Comparison of ENCODE assay signal across 8 cellular contexts in the genomic region with DNA sequence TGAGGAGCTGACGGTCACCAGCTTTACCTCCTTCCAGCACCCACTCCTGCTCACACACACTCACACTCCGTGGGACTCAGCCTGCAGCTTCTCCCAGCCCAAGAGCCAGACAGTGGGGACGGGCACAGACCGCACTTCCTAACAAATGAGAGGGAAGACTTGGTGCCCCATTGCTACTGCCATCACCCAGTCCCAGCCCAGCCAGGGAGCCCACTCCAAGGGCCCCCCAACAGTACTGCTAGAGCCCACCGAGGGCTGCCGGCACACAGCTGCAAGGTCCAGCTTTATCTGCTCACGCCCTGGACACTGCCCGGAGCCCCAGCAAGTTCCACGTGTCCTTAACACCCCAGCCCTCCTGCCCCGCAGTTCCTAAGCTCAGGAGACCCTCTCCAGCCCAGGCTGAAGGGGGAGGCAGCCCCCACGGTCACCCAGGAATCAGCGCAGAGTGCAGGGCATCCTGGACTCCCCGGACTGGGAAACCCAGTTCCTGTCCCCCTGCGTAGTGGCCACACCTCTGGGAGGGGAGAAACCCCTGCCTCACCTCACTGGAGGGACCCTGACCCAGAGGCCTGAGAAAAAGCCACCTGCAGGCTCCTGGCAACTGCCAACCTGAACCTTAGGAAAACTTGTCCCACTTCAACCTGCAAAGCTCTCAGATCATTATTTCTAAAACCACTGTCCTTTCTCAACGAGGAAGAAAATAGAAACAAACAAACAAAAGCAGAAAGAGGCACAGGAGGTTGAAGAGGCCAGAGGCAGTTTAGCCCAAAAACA. TPM values are rescaled to one million over a fixed set of nuclear protein-coding genes. Genes with fewer than 3 reads are reported as not detected.
A peak's percentile ranks its signal among the peaks of the same experiment; 100 is the strongest.
DNase-seq lines count a peak whose midpoint lies in the region; ATAC-seq and TF ChIP-seq lines count a peak whose summit lies in the region.
"Not testable (repeated sequence)": the region's sequence is repeated elsewhere in the genome, so short reads cannot be mapped to it uniquely, and the experiment has no call there.

No MANE protein-coding gene starts in this region.

- POLR2A ChIA-PET in AG04450 (lab: Yijun Ruan, JAX); HCT116 (lab: Charles Lee): not testable (repeated sequence)

- H3K9me3 ChIP-seq in AG04450 (ENCODE audit: control insufficient read depth, insufficient read depth, low read length); HCT116 (ENCODE audit: control insufficient read depth in 1 of 2, insufficient read depth in 1 of 2, low read depth in 1 of 2, low read length in 2 of 2); SJCRH30 (replicated peaks); ectodermal cell (ENCODE audit: control insufficient read depth, low read length): not testable (repeated sequence)

- peaks cover 47% of the 10 kb centered on the region for H3K4me1 Mint-ChIP-seq in activated naive CD4-positive, alpha-beta T cell treated with anti-CD3 and anti-CD28 coated beads, Interleukin-2, amount 50 U/mL, for 24 hours
- peaks cover 28% of the 10 kb centered on the region for H3K4me1 Mint-ChIP-seq in nephron
- H3K4me1 Mint-ChIP-seq in stimulated activated naive B cell treated with anti-CD40 and anti-IgM and Interleukin-4, amounts not matched to agents 10 μg/mL and 1 μg/mL and 100 μg/mL, for 72 hours, result peaks cover 38 to 67% of the 10 kb centered on the region in 2 donors

- not testable (repeated sequence) for TF ChIP-seq CTCF in AG04450 (IDR thresholded peaks at IDR 0.05; ENCODE audit: low read depth, low read length); HCT116 (IDR thresholded peaks at IDR 0.05 in 2 of 3, conservative IDR thresholded peaks at IDR 0.05 in 1 of 3; ENCODE audit: borderline replicate concordance in 1 of 3, insufficient read depth in 1 of 3, low read depth in 2 of 3, low read length in 2 of 3); nephron (IDR thresholded peaks at IDR 0.05; ENCODE audit: unreplicated experiment in 3 of 3)

- H2AFZ ChIP-seq in HCT116 (ENCODE audit: low read depth, low read length, poor library complexity, severe bottlenecking), result not testable (repeated sequence)

- TF ChIP-seq POLR2A in HCT116 (IDR thresholded peaks at IDR 0.05; ENCODE audit: borderline replicate concordance, extremely low read depth, insufficient read depth, insufficient read length), result not testable (repeated sequence)

- peaks cover 43% of the 10 kb centered on the region for H3K79me2 ChIP-seq in HCT116 (ENCODE audit: insufficient read depth, low read length)

- RAD21 ChIA-PET in HCT116 (lab: Charles Lee; ENCODE audit: low non-redundant PET in 1 of 2, low total read pairs in 2 of 2, uncharacterized antibody in 2 of 2, unreplicated experiment in 2 of 2), result not testable (repeated sequence)

- H3K27me3 ChIP-seq in AG04450 (ENCODE audit: control insufficient read depth, insufficient read depth, low read length); HCT116 (ENCODE audit: insufficient read depth, low read length); SJCRH30: not testable (repeated sequence)
- H3K27me3 ChIP-seq in ectodermal cell (ENCODE audit: control insufficient read depth, insufficient read depth, low read length, poor library complexity, severe bottlenecking), result peaks cover 18% of the 10 kb centered on the region

- H3K36me3 ChIP-seq in HCT116 (ENCODE audit: control insufficient read depth in 1 of 2, insufficient read depth in 2 of 2, low read length in 2 of 2); SJCRH30; ectodermal cell (ENCODE audit: control insufficient read depth, insufficient read depth, low read length): not testable (repeated sequence)

- not testable (repeated sequence) for H3K9me2 ChIP-seq in HCT116 (ENCODE audit: insufficient read depth)

- peaks cover 10 to 15% of the 10 kb centered on the region in 2 experiments; a peak in 3 of 4 replicates for H3K4me1 ChIP-seq in HCT116 (ENCODE audit: control insufficient read depth in 1 of 2, insufficient read depth in 2 of 2, low read length in 2 of 2)
- not testable (repeated sequence) for H3K4me1 ChIP-seq in SJCRH30; ectodermal cell (ENCODE audit: control insufficient read depth, insufficient read depth, low read length)

- intact Hi-C loops in HCT116 (cut with micrococcal nuclease), result not testable (repeated sequence)

- H4K20me1 ChIP-seq in HCT116 (ENCODE audit: insufficient read depth), result not testable (repeated sequence)

- H3K9me3 Mint-ChIP-seq in activated naive CD4-positive, alpha-beta T cell treated with anti-CD3 and anti-CD28 coated beads, Interleukin-2, amount 50 U/mL, for 24 hours; nephron; stimulated activated naive B cell treated with anti-CD40 and anti-IgM and Interleukin-4, amounts not matched to agents 10 μg/mL and 1 μg/mL and 100 μg/mL, for 72 hours: not testable (repeated sequence)

- ATAC-seq in HCT116; stimulated activated naive B cell treated with anti-CD40 and anti-IgM and Interleukin-4, amounts not matched to agents 10 μg/mL and 1 μg/mL and 100 μg/mL, for 72 hours (replicated peaks): not testable (repeated sequence)

- H3K9ac ChIP-seq in HCT116 (ENCODE audit: low read length), result peak overlapping the region; percentile 72

- not testable (repeated sequence) for BruUV-seq in HCT116 (replicated peaks; lab: Mats Ljungman, UMichigan)

- WGBS in ectodermal cell, 2 experiments, result 82 to 84% methylated on average over 14 of the region's 15 CpGs

- H3K27ac ChIP-seq in AG04450 (ENCODE audit: low read depth, low read length); SJCRH30; ectodermal cell (ENCODE audit: insufficient read depth, low read depth, low read length, poor library complexity, severe bottlenecking): not testable (repeated sequence)
- H3K27ac ChIP-seq in HCT116 (ENCODE audit: low read depth, low read length), result peak overlapping the region; percentile 76

- H3K27ac Mint-ChIP-seq in activated naive CD4-positive, alpha-beta T cell treated with anti-CD3 and anti-CD28 coated beads, Interleukin-2, amount 50 U/mL, for 24 hours, result not testable (repeated sequence)
- H3K27ac Mint-ChIP-seq in nephron, result peak overlapping the region in 2 of 3 experiments; percentile 21 to 33
- H3K27ac Mint-ChIP-seq in stimulated activated naive B cell treated with anti-CD40 and anti-IgM and Interleukin-4, amounts not matched to agents 10 μg/mL and 1 μg/mL and 100 μg/mL, for 72 hours, result peak overlapping the region; percentile 85

- not testable (repeated sequence) for TF ChIP-seq RAD21 in HCT116 (IDR thresholded peaks at IDR 0.05; ENCODE audit: low read depth)

- peak overlapping the region; percentile 93 for H3K4me3 Mint-ChIP-seq in activated naive CD4-positive, alpha-beta T cell treated with anti-CD3 and anti-CD28 coated beads, Interleukin-2, amount 50 U/mL, for 24 hours
- H3K4me3 Mint-ChIP-seq in nephron, result peak overlapping the region; percentile 86 to 91 (median 90)
- H3K4me3 Mint-ChIP-seq in stimulated activated naive B cell treated with anti-CD40 and anti-IgM and Interleukin-4, amounts not matched to agents 10 μg/mL and 1 μg/mL and 100 μg/mL, for 72 hours, result peak overlapping the region; percentile 90 to 98

- not testable (repeated sequence) for H3K36me3 Mint-ChIP-seq in activated naive CD4-positive, alpha-beta T cell treated with anti-CD3 and anti-CD28 coated beads, Interleukin-2, amount 50 U/mL, for 24 hours; nephron (ENCODE audit: low read depth)
- H3K36me3 Mint-ChIP-seq in stimulated activated naive B cell treated with anti-CD40 and anti-IgM and Interleukin-4, amounts not matched to agents 10 μg/mL and 1 μg/mL and 100 μg/mL, for 72 hours, result peaks cover 21 to 31% of the 10 kb centered on the region in 2 donors

- H3K4me3 ChIP-seq in AG04450 (ENCODE audit: low read depth, low read length), result peak overlapping the region; percentile 72
- peak overlapping the region; percentile 70 to 85 for H3K4me3 ChIP-seq in HCT116 (replicated peaks in 1 of 2; ENCODE audit: low read depth in 1 of 2, low read length in 2 of 2)
- peak overlapping the region; percentile 74 for H3K4me3 ChIP-seq in SJCRH30
- peak overlapping the region; percentile 80 for H3K4me3 ChIP-seq in ectodermal cell (ENCODE audit: insufficient read depth, low read depth, low read length)
- peak overlapping the region; percentile 57 for H3K4me3 ChIP-seq in iPS-11a (ENCODE audit: low read depth, low read length)

- not testable (repeated sequence) for DNase-seq in AG04450 (ENCODE audit: low read depth, low spot score); HCT116 (ENCODE audit: low read depth, low spot score); SJCRH30; stimulated activated naive B cell treated with anti-CD40 and anti-IgM and Interleukin-4, amounts not matched to agents 10 μg/mL and 1 μg/mL and 100 μg/mL, for 72 hours

- CTCF ChIA-PET in AG04450 (lab: Charles Lee), result interaction anchor here (1.5 kb wide), 1 partner anchor 214 kb away, joined by 5 read pairs; the partner anchor contains the start of gene LPCAT4
- CTCF ChIA-PET in HCT116 (lab: Charles Lee), result not testable (repeated sequence)

- peak overlapping the region; percentile 74 for H3K4me2 ChIP-seq in HCT116 (ENCODE audit: low read length)

- not testable (repeated sequence) for H3K27me3 Mint-ChIP-seq in activated naive CD4-positive, alpha-beta T cell treated with anti-CD3 and anti-CD28 coated beads, Interleukin-2, amount 50 U/mL, for 24 hours; stimulated activated naive B cell treated with anti-CD40 and anti-IgM and Interleukin-4, amounts not matched to agents 10 μg/mL and 1 μg/mL and 100 μg/mL, for 72 hours
- H3K27me3 Mint-ChIP-seq in nephron (ENCODE audit: low read depth), result peaks cover 20% of the 10 kb centered on the region

RNA-seq across cellular contexts. Expression of gene GOLGA8B, which starts 1.6 kb away (rescaled TPM):
- polyA plus RNA-seq in AG04450 (2011; rRNA removed), result 21.3 and 25.6 TPM in 2 replicates
- 9.0 and 12.3 TPM in 2 replicates for polyA minus RNA-seq in AG04450 (2011; rRNA and poly(A)+ RNA removed)
- 69.9 TPM for total RNA-seq in HCT116 (2021; ENCODE audit: unreplicated experiment)
- 35.4 and 37.3 TPM in 2 replicates for polyA plus RNA-seq in HCT116 (2012)
- 7.6 and 14.7 TPM in 2 replicates for total RNA-seq in SJCRH30 (2014; rRNA removed; shearing (Covaris generic))
- 85.9 TPM for polyA plus RNA-seq in ectodermal cell (2013, experiment 1 of 4)
- polyA plus RNA-seq in ectodermal cell (2013, experiment 2 of 4), result 86.4 TPM
- polyA plus RNA-seq in ectodermal cell (2013, experiment 3 of 4), result 72.2 TPM
- 72.7 TPM for polyA plus RNA-seq in ectodermal cell (2013, experiment 4 of 4)
